In genomic region chr15:60573936-60574335, GRCh38 we compare ENCODE assay signal across 9 cellular contexts.
A peak's percentile ranks its signal among the peaks of the same experiment; 100 is the strongest.
DNase-seq lines count a peak whose midpoint lies in the region; ATAC-seq lines count a peak whose summit lies in the region.
"Had no signal": no experiment of that assay in that cellular context is flagged by ENCODE, and none has a peak within 500 bp of the region (broad histone marks: within the 10 kb centered on the region; RNA-seq: fewer than 3 reads in every experiment).

No MANE protein-coding gene starts in this region.

- POLR2A ChIA-PET in T-cell (lab: Charles Lee) = interaction anchor here in 1 of 2 donors (0.5 to 5.2 kb wide), 8 partner anchors 9 to 53 kb away, joined by 3 to 56 read pairs (median 4); no protein-coding TSS in a partner anchor

- H3K36me3 Mint-ChIP-seq in T-cell = peaks cover 21% of the 10 kb centered on the region
- H3K36me3 Mint-ChIP-seq in effector memory CD8-positive, alpha-beta T cell (ENCODE audit: insufficient read depth) = peaks cover 79% of the 10 kb centered on the region

- H3K27me3 Mint-ChIP-seq in T-cell = no peaks in the 10 kb centered on the region
- H3K27me3 Mint-ChIP-seq in effector memory CD8-positive, alpha-beta T cell = no peaks in the 10 kb centered on the region

- peak overlapping the region; percentile 95 to 96 for H3K27ac Mint-ChIP-seq in T-cell
- H3K27ac Mint-ChIP-seq in effector memory CD8-positive, alpha-beta T cell = peak overlapping the region; percentile 93 to 98

- peak in 29 of 34 experiments; percentile 37 to 75 (median 53) for DNase-seq in T-cell
- peak in 2 of 3 experiments; percentile 60 to 61 for DNase-seq in effector memory CD8-positive, alpha-beta T cell
- no peak for DNase-seq in left colon
- DNase-seq in GF-D8 (lab: John Stamatoyannopoulos, UW) = no peak
- DNase-seq: DND-41 had no signal

- CTCF ChIA-PET in T-cell (lab: Charles Lee) = interaction anchor here in 1 of 2 donors (0.9 to 4.1 kb wide), 6 partner anchors 11 to 24 kb away, joined by 3 to 38 read pairs (median 4); no protein-coding TSS in a partner anchor

- ATAC-seq in GM18520 (IDR thresholded peaks at IDR 0.05; ENCODE audit: unreplicated experiment) (peak; percentile 66), GM21723 (IDR thresholded peaks at IDR 0.05; ENCODE audit: unreplicated experiment) (peak; percentile 66), T-cell (replicated peaks in 1 of 4) (peak; percentile 46 to 85 (median 61)), HG03378 (IDR thresholded peaks at IDR 0.05; ENCODE audit: unreplicated experiment) (no peak), left colon (no peak), HG03457 (IDR thresholded peaks at IDR 0.05; ENCODE audit: unreplicated experiment) (no peak)
- ATAC-seq in effector memory CD8-positive, alpha-beta T cell (replicated peaks) = peak; percentile 80

- H3K9me3 Mint-ChIP-seq in T-cell = no peaks in the 10 kb centered on the region
- H3K9me3 Mint-ChIP-seq in effector memory CD8-positive, alpha-beta T cell = no peaks in the 10 kb centered on the region

- H3K4me3 Mint-ChIP-seq in T-cell = peak overlapping the region; percentile 69 to 74 (median 73)
- H3K4me3 Mint-ChIP-seq in effector memory CD8-positive, alpha-beta T cell = peak overlapping the region; percentile 79 to 81

- intact Hi-C loops in left colon (cut with DNase I, micrococcal nuclease) = no loop called here

- H3K4me1 Mint-ChIP-seq in T-cell = peaks cover 86 to 96% (median 92%) of the 10 kb centered on the region in 3 donors
- peaks cover 68 to 90% of the 10 kb centered on the region in 2 donors for H3K4me1 Mint-ChIP-seq in effector memory CD8-positive, alpha-beta T cell (ENCODE audit: low read depth in 2 of 2)

Comparison
In these comparisons a context has a peak if more than half of its experiments do, and no peak if none do; other contexts are left out.
1. ATAC-seq: peak in GM18520 (single experiment), GM21723 (single experiment), T-cell (4 of 4) and effector memory CD8-positive, alpha-beta T cell (single experiment); none in HG03378 (single experiment), left colon (single experiment) and HG03457 (single experiment).
2. DNase-seq: peak in T-cell (29 of 34) and effector memory CD8-positive, alpha-beta T cell (2 of 3); none in left colon (0 of 2) and GF-D8 (single experiment).